In genomic region chr17:49407981-49408501, GRCh38 we compare ENCODE assay signal across 1 cellular context.
TF ChIP-seq lines count a peak whose summit lies in the region.

No MANE protein-coding gene starts in this region.

TF ChIP-seq in HepG2, 621 proteins besides CTCF, POLR2A, EP300 and RAD21 (continued from another document and continues in another):
- TF ChIP-seq ZNF550 (CRISPR knock-in tag; IDR thresholded peaks at IDR 0.05; ENCODE audit: borderline replicate concordance) (0 out of 2 replicates have a peak, but pooled peaks have one; percentile 46), MTF1 (CRISPR knock-in tag; IDR thresholded peaks at IDR 0.05) (no peak), CAMTA2 (CRISPR knock-in tag; IDR thresholded peaks at IDR 0.05; ENCODE audit: borderline replicate concordance) (no peak), ZNF331 (CRISPR knock-in tag; IDR thresholded peaks at IDR 0.05) (peak; percentile 72; the same call in 1 of the 2 replicates), ZNF33A (CRISPR knock-in tag; IDR thresholded peaks at IDR 0.05; ENCODE audit: borderline replicate concordance) (0 out of 2 replicates have a peak, but pooled peaks have one; percentile 27), KDM5A (IDR thresholded peaks at IDR 0.05; ENCODE audit: borderline replicate concordance, low read length) (peak; percentile 65; the same call in 1 of the 2 replicates), MIXL1 (CRISPR knock-in tag; IDR thresholded peaks at IDR 0.05) (peak; percentile 79; the same call in 1 of the 2 replicates), SALL1 (CRISPR knock-in tag; IDR thresholded peaks at IDR 0.05) (peak; percentile 82), ZBTB2 (CRISPR knock-in tag; IDR thresholded peaks at IDR 0.05; ENCODE audit: low read depth) (no peak), FOXJ3 (CRISPR knock-in tag; IDR thresholded peaks at IDR 0.05; ENCODE audit: borderline replicate concordance) (0 out of 2 replicates have a peak, but pooled peaks have one; percentile 8), GATAD2A (CRISPR knock-in tag; IDR thresholded peaks at IDR 0.05) (peak; percentile 85), TEAD3 (CRISPR knock-in tag; optimal IDR thresholded peaks at IDR 0.05; ENCODE audit: borderline replicate concordance) (peak; percentile 63), ZNF205 (CRISPR knock-in tag; IDR thresholded peaks at IDR 0.05) (peak; percentile 84; the same call in 1 of the 2 replicates), CREB3 (CRISPR knock-in tag; IDR thresholded peaks at IDR 0.05) (no peak), ZNF138 (CRISPR knock-in tag; IDR thresholded peaks at IDR 0.05; ENCODE audit: low read depth) (0 out of 2 replicates have a peak, but pooled peaks have one; percentile 80), GABPB1 (CRISPR knock-in tag; IDR thresholded peaks at IDR 0.05) (peak; percentile 42; the same call in 1 of the 2 replicates), BCLAF1 (IDR thresholded peaks at IDR 0.05) (no peak), ZFX (CRISPR knock-in tag; IDR thresholded peaks at IDR 0.05; ENCODE audit: low read depth) (0 out of 2 replicates have a peak, but pooled peaks have one; percentile 25), ZNF225 (CRISPR knock-in tag; IDR thresholded peaks at IDR 0.05) (0 out of 2 replicates have a peak, but pooled peaks have one; percentile 72), FOXC1 (CRISPR knock-in tag; IDR thresholded peaks at IDR 0.05; ENCODE audit: borderline replicate concordance) (0 out of 2 replicates have a peak, but pooled peaks have one; percentile 26), CENPBD1 (CRISPR knock-in tag; IDR thresholded peaks at IDR 0.05; ENCODE audit: borderline replicate concordance, low read depth) (no peak), XRCC5 (optimal IDR thresholded peaks at IDR 0.05; ENCODE audit: low read length) (peak; percentile 98), ZBTB46 (CRISPR knock-in tag; IDR thresholded peaks at IDR 0.05; ENCODE audit: borderline replicate concordance) (no peak), MTERF4 (CRISPR knock-in tag; IDR thresholded peaks at IDR 0.05) (0 out of 2 replicates have a peak, but pooled peaks have one; percentile 25), NR2F6 (IDR thresholded peaks at IDR 0.05) (0 out of 2 replicates have a peak, but pooled peaks have one; percentile 28), NR2F6 (CRISPR knock-in tag; IDR thresholded peaks at IDR 0.05) (peak; percentile 69), PTBP1 (IDR thresholded peaks at IDR 0.05; ENCODE audit: low read depth, low read length, poor library complexity, severe bottlenecking) (no peak), UBTF (CRISPR knock-in tag; IDR thresholded peaks at IDR 0.05) (0 out of 2 replicates have a peak, but pooled peaks have one; percentile 52), ESRRA (CRISPR knock-in tag; IDR thresholded peaks at IDR 0.05; ENCODE audit: low read depth) (0 out of 2 replicates have a peak, but pooled peaks have one; percentile 44), CBFB (CRISPR knock-in tag; IDR thresholded peaks at IDR 0.05) (0 out of 2 replicates have a peak, but pooled peaks have one; percentile 17), TFDP2 (CRISPR knock-in tag; IDR thresholded peaks at IDR 0.05) (0 out of 2 replicates have a peak, but pooled peaks have one; percentile 23), PPARG (CRISPR knock-in tag; conservative IDR thresholded peaks at IDR 0.05) (0 out of 2 replicates have a peak, but pooled peaks have one; percentile 34), RXRB (CRISPR knock-in tag; IDR thresholded peaks at IDR 0.05; ENCODE audit: borderline replicate concordance) (peak; percentile 62; the same call in 1 of the 2 replicates), PAF1 (CRISPR knock-in tag; IDR thresholded peaks at IDR 0.05) (no peak), FOXO1 (CRISPR knock-in tag; IDR thresholded peaks at IDR 0.05) (peak; percentile 73), ZNF414 (CRISPR knock-in tag; IDR thresholded peaks at IDR 0.05) (no peak), AGO2 (optimal IDR thresholded peaks at IDR 0.05; ENCODE audit: low read depth, low read length) (no peak), ZNF552 (CRISPR knock-in tag; IDR thresholded peaks at IDR 0.05; ENCODE audit: borderline replicate concordance) (no peak), ASH2L (IDR thresholded peaks at IDR 0.05; ENCODE audit: insufficient read length, low read depth, low read length) (peak; percentile 45), CBX1 (IDR thresholded peaks at IDR 0.05; ENCODE audit: low read depth) (no peak), ZFP36 (IDR thresholded peaks at IDR 0.05; ENCODE audit: borderline replicate concordance, low read depth, low read length, partially characterized antibody) (no peak), KLF11 (CRISPR knock-in tag; IDR thresholded peaks at IDR 0.05) (no peak; the same call in 1 of the 2 replicates), CHD2 (IDR thresholded peaks at IDR 0.05; ENCODE audit: low read depth, low read length) (no peak), ZNF577 (CRISPR knock-in tag; IDR thresholded peaks at IDR 0.05; ENCODE audit: borderline replicate concordance, low read depth) (no peak), DDIT3 (CRISPR knock-in tag; IDR thresholded peaks at IDR 0.05) (no peak), SMAD1 (CRISPR knock-in tag; IDR thresholded peaks at IDR 0.05; ENCODE audit: borderline replicate concordance, low read depth) (no peak), ZNF101 (CRISPR knock-in tag; IDR thresholded peaks at IDR 0.05; ENCODE audit: borderline replicate concordance, low read depth) (no peak), ZNF281 (CRISPR knock-in tag; IDR thresholded peaks at IDR 0.05; ENCODE audit: borderline replicate concordance) (peak; percentile 28; the same call in 1 of the 2 replicates), MZF1 (CRISPR knock-in tag; IDR thresholded peaks at IDR 0.05; ENCODE audit: borderline replicate concordance) (0 out of 2 replicates have a peak, but pooled peaks have one; percentile 69), ZSCAN9 (CRISPR knock-in tag; IDR thresholded peaks at IDR 0.05; ENCODE audit: borderline replicate concordance) (no peak)
